Comparison of ENCODE assay signal across 16 cellular contexts in genomic region chr20:25044660-25045342, GRCh38. TPM values are rescaled to one million over a fixed set of nuclear protein-coding genes. Genes with fewer than 3 reads are reported as not detected.
A peak's percentile ranks its signal among the peaks of the same experiment; 100 is the strongest.
DNase-seq lines count a peak whose midpoint lies in the region; ATAC-seq and TF ChIP-seq lines count a peak whose summit lies in the region.
"Had no signal": no experiment of that assay in that cellular context is flagged by ENCODE, and none has a peak within 500 bp of the region (broad histone marks: within the 10 kb centered on the region; RNA-seq: fewer than 3 reads in every experiment).

No MANE protein-coding gene starts in this region.

- intact Hi-C loops in heart right ventricle (cut with DNase I) = loop anchor here in 2 of 10 donors (10.0 kb wide), 2 partner anchors 200 to 1630 kb away; partner anchors contain the start of gene PYGB (in 1 of the 2)

- H3K4me3 ChIP-seq in WERI-Rb-1 (ENCODE audit: low read depth, low read length) (no peak overlapping the region), heart right ventricle (no peak overlapping the region)
- H3K4me3 ChIP-seq: left lung, uterus had no signal

- H3K4me1 ChIP-seq in heart right ventricle = peaks cover 54 to 100% (median 93%) of the 10 kb centered on the region in 9 donors

- H3K9me3 ChIP-seq in WERI-Rb-1 (ENCODE audit: severe bottlenecking) (no peaks in the 10 kb centered on the region), heart right ventricle (no peaks in the 10 kb centered on the region)
- H3K9me3 ChIP-seq: left lung, SK-N-SH, uterus had no signal

- ATAC-seq in heart right ventricle (peak; percentile 18 to 64 (median 55)), GM19023 (IDR thresholded peaks at IDR 0.05; ENCODE audit: unreplicated experiment) (no peak), GM18520 (IDR thresholded peaks at IDR 0.05; ENCODE audit: unreplicated experiment) (no peak)
- ATAC-seq: left lung had no signal

- peak; percentile 72 for DNase-seq in Ammon's horn (ENCODE audit: low spot score)
- DNase-seq in WERI-Rb-1 = peak; percentile 44
- no peak for DNase-seq in heart right ventricle
- DNase-seq in nucleus accumbens (lab: John Stamatoyannopoulos, UW) = peak in 42 of 56 donors; percentile 26 to 86 (median 56)
- DNase-seq in GM19240 (ENCODE audit: insufficient read length, low spot score) = no peak
- no peak for DNase-seq in stimulated activated CD4-positive, alpha-beta T cell treated with anti-CD3 and anti-CD28 coated beads, Interleukin-2, amount 100 ng/mL, for 24 hours
- DNase-seq: activated T-cell treated with anti-CD3 and anti-CD28 coated beads, Interleukin-2, amount 50 U/mL, for 1 hour; GOT3; NCI-H2081 treated with DMSO at 0.1 percent for 48 hours; occipital lobe; SK-N-SH; uterus had no signal

- H3K36me3 ChIP-seq in WERI-Rb-1 (no peaks in the 10 kb centered on the region), heart right ventricle (peaks cover 0 to 35% (median 7%) of the 10 kb centered on the region in 9 donors)
- H3K36me3 ChIP-seq: uterus had no signal

- H3K27ac ChIP-seq in WERI-Rb-1 (no peak overlapping the region), heart right ventricle (peak overlapping the region; percentile 77 to 98 (median 90))
- H3K27ac ChIP-seq: uterus had no signal

- H3K27me3 ChIP-seq in WERI-Rb-1 (ENCODE audit: insufficient read depth, low read depth, severe bottlenecking) (no peaks in the 10 kb centered on the region), heart right ventricle (no peaks in the 10 kb centered on the region)
- H3K27me3 ChIP-seq: left lung, uterus had no signal

- no peak for TF ChIP-seq CTCF in WERI-Rb-1 (IDR thresholded peaks at IDR 0.05; ENCODE audit: low read depth, low read length)
- no peak for TF ChIP-seq CTCF in heart right ventricle (IDR thresholded peaks at IDR 0.05)

- 41 to 50% methylated on average over 14 of the region's 14 CpGs for WGBS in heart right ventricle, 2 donors

RNA-seq across cellular contexts. Expression of gene ACSS1, which starts 13.1 kb away (rescaled TPM):
- 100 to 1,000 TPM in 3 of 10 donors, 10 to 100 TPM in 7; 72.5 to 114 (median 87.4) TPM for total RNA-seq in heart right ventricle
- 10 to 100 TPM; 29.7 to 62.2 TPM for polyA plus RNA-seq in heart right ventricle

RNA-seq across cellular contexts. Expression of gene VSX1, which starts 37.1 kb away (rescaled TPM):
- under 1 TPM in 8 of 10 donors, not detected in 2; 0.20 to 0.79 (median 0.42) TPM for total RNA-seq in heart right ventricle
- polyA plus RNA-seq in heart right ventricle = under 1 TPM; 0.16 to 0.37 TPM
- total RNA-seq: Daoy, left lung, occipital lobe had no signal
- polyA plus RNA-seq: SK-N-SH had no signal

RNA-seq across cellular contexts. Expression of gene APMAP, which starts 52.2 kb away (rescaled TPM):
- 10 to 100 TPM; 22.5 to 44.6 (median 33.1) TPM for total RNA-seq in heart right ventricle
- 10 to 100 TPM; 15.3 to 48.5 TPM for polyA plus RNA-seq in heart right ventricle

Comparison
In these comparisons a context has a peak if more than half of its experiments do, and no peak if none do; other contexts are left out.
1. DNase-seq: peak in Ammon's horn (single experiment), WERI-Rb-1 (single experiment) and nucleus accumbens (42 of 56); none in heart right ventricle (0 of 2), GM19240 (single experiment) and stimulated activated CD4-positive, alpha-beta T cell treated with anti-CD3 and anti-CD28 coated beads, Interleukin-2, amount 100 ng/mL, for 24 hours (0 of 2).
2. ATAC-seq: peak in heart right ventricle (8 of 8); none in GM19023 (single experiment) and GM18520 (single experiment).